1 cellular context compared by ENCODE assay signal in genomic region chr10:131897297-131897899, GRCh38.
TF ChIP-seq lines count a peak whose summit lies in the region.

No MANE protein-coding gene starts in this region.

TF ChIP-seq in K562, 482 proteins besides CTCF, POLR2A, EP300 and RAD21 (continued from another document and continues in another):
- TF ChIP-seq RBM25 (IDR thresholded peaks at IDR 0.05; ENCODE audit: low read depth, low read length, severe bottlenecking): no peak
- TF ChIP-seq ASH1L (IDR thresholded peaks at IDR 0.05; ENCODE audit: borderline replicate concordance, low read depth, partially characterized antibody): no peak
- TF ChIP-seq ID3 (CRISPR knock-in tag; IDR thresholded peaks at IDR 0.05): no peak
- peak; percentile 86 for TF ChIP-seq ID3 (tag; IDR thresholded peaks at IDR 0.05)
- TF ChIP-seq, protein P1, sequence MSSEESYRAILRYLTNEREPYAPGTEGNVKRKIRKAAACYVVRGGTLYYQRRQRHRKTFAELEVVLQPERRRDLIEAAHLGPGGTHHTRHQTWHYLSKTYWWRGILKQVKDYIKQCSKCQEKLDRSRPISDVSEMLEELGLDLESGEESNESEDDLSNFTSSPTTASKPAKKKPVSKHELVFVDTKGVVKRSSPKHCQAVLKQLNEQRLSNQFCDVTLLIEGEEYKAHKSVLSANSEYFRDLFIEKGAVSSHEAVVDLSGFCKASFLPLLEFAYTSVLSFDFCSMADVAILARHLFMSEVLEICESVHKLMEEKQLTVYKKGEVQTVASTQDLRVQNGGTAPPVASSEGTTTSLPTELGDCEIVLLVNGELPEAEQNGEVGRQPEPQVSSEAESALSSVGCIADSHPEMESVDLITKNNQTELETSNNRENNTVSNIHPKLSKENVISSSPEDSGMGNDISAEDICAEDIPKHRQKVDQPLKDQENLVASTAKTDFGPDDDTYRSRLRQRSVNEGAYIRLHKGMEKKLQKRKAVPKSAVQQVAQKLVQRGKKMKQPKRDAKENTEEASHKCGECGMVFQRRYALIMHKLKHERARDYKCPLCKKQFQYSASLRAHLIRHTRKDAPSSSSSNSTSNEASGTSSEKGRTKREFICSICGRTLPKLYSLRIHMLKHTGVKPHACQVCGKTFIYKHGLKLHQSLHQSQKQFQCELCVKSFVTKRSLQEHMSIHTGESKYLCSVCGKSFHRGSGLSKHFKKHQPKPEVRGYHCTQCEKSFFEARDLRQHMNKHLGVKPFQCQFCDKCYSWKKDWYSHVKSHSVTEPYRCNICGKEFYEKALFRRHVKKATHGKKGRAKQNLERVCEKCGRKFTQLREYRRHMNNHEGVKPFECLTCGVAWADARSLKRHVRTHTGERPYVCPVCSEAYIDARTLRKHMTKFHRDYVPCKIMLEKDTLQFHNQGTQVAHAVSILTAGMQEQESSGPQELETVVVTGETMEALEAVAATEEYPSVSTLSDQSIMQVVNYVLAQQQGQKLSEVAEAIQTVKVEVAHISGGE (CRISPR knock-in tag; IDR thresholded peaks at IDR 0.05): no peak; a peak in 1 of 6 replicates
- TF ChIP-seq ZNF589 (CRISPR knock-in tag; IDR thresholded peaks at IDR 0.05; ENCODE audit: low read depth): no peak
- no peak for TF ChIP-seq SAFB (IDR thresholded peaks at IDR 0.05; ENCODE audit: borderline replicate concordance, low read depth, low read length)
- no peak for TF ChIP-seq SAP30 (IDR thresholded peaks at IDR 0.05; ENCODE audit: borderline replicate concordance, insufficient read depth, low read depth, low read length, poor library complexity, severe bottlenecking)
- peak; percentile 80; the same call in 1 of the 2 replicates for TF ChIP-seq NFRKB (IDR thresholded peaks at IDR 0.05; ENCODE audit: low read depth)
- TF ChIP-seq MYBL2 (IDR thresholded peaks at IDR 0.05; ENCODE audit: low read depth): no peak; the same call in 1 of the 2 replicates
- TF ChIP-seq MYBL2 (CRISPR knock-in tag; IDR thresholded peaks at IDR 0.05; ENCODE audit: borderline replicate concordance): no peak
- no peak for TF ChIP-seq ZNF174 (CRISPR knock-in tag; IDR thresholded peaks at IDR 0.05)
- TF ChIP-seq NONO (IDR thresholded peaks at IDR 0.05; ENCODE audit: low read depth in 2 of 2, low read length in 1 of 2): no peak
- 0 out of 2 replicates have a peak, but pooled peaks have one; percentile 15 for TF ChIP-seq ZNF41 (CRISPR knock-in tag; conservative IDR thresholded peaks at IDR 0.05)
- no peak for TF ChIP-seq MECOM (CRISPR knock-in tag; IDR thresholded peaks at IDR 0.05)
- 0 out of 2 replicates have a peak, but pooled peaks have one; percentile 50 for TF ChIP-seq ETV1 (tag; conservative IDR thresholded peaks at IDR 0.05; ENCODE audit: low read depth)
- TF ChIP-seq C11orf30 (IDR thresholded peaks at IDR 0.05; ENCODE audit: low read depth): no peak
- TF ChIP-seq HMG20B (CRISPR knock-in tag; IDR thresholded peaks at IDR 0.05): no peak
- TF ChIP-seq MTA2 (IDR thresholded peaks at IDR 0.05; ENCODE audit: low read depth): no peak
- 0 out of 2 replicates have a peak, but pooled peaks have one; percentile 22 for TF ChIP-seq MBD2 (IDR thresholded peaks at IDR 0.05; ENCODE audit: borderline replicate concordance, low read depth)
- TF ChIP-seq RBM14 (IDR thresholded peaks at IDR 0.05; ENCODE audit: borderline replicate concordance, insufficient read depth, low read depth, low read length): no peak
- TF ChIP-seq, protein P2, sequence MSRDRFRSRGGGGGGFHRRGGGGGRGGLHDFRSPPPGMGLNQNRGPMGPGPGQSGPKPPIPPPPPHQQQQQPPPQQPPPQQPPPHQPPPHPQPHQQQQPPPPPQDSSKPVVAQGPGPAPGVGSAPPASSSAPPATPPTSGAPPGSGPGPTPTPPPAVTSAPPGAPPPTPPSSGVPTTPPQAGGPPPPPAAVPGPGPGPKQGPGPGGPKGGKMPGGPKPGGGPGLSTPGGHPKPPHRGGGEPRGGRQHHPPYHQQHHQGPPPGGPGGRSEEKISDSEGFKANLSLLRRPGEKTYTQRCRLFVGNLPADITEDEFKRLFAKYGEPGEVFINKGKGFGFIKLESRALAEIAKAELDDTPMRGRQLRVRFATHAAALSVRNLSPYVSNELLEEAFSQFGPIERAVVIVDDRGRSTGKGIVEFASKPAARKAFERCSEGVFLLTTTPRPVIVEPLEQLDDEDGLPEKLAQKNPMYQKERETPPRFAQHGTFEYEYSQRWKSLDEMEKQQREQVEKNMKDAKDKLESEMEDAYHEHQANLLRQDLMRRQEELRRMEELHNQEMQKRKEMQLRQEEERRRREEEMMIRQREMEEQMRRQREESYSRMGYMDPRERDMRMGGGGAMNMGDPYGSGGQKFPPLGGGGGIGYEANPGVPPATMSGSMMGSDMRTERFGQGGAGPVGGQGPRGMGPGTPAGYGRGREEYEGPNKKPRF (IDR thresholded peaks at IDR 0.05; ENCODE audit: low read depth, low read length): no peak
- TF ChIP-seq MIER1 (IDR thresholded peaks at IDR 0.05; ENCODE audit: low read depth): no peak
- TF ChIP-seq DIDO1 (tag; IDR thresholded peaks at IDR 0.05; ENCODE audit: low read depth): no peak
- no peak for TF ChIP-seq NUFIP1 (IDR thresholded peaks at IDR 0.05; ENCODE audit: partially characterized antibody)
- peak; percentile 16; the same call in 1 of the 2 replicates for TF ChIP-seq FOXM1 (IDR thresholded peaks at IDR 0.05; ENCODE audit: low read depth)
- TF ChIP-seq FOXM1 (CRISPR knock-in tag; IDR thresholded peaks at IDR 0.05; ENCODE audit: low read depth): no peak
- TF ChIP-seq ZNF23 (CRISPR knock-in tag; IDR thresholded peaks at IDR 0.05): no peak
- no peak for TF ChIP-seq NELFE (IDR thresholded peaks at IDR 0.05; ENCODE audit: insufficient read depth, insufficient read length)
- no peak for TF ChIP-seq ELK3 (CRISPR knock-in tag; IDR thresholded peaks at IDR 0.05)
- TF ChIP-seq HDAC8 (tag; IDR thresholded peaks at IDR 0.05): no peak
- TF ChIP-seq CLOCK (CRISPR knock-in tag; IDR thresholded peaks at IDR 0.05; ENCODE audit: borderline replicate concordance): no peak
- TF ChIP-seq ZNF707 (CRISPR knock-in tag; conservative IDR thresholded peaks at IDR 0.05): no peak
- no peak for TF ChIP-seq THAP7 (CRISPR knock-in tag; IDR thresholded peaks at IDR 0.05)
- no peak for TF ChIP-seq ARHGAP35 (IDR thresholded peaks at IDR 0.05; ENCODE audit: partially characterized antibody)
- TF ChIP-seq NR2C2 (CRISPR knock-in tag; IDR thresholded peaks at IDR 0.05): no peak
- peak; percentile 70; the same call in 1 of the 2 replicates for TF ChIP-seq NR2C2 (tag; IDR thresholded peaks at IDR 0.05)
- TF ChIP-seq CHCHD3 (CRISPR knock-in tag; IDR thresholded peaks at IDR 0.05): no peak
- TF ChIP-seq, protein P3, sequence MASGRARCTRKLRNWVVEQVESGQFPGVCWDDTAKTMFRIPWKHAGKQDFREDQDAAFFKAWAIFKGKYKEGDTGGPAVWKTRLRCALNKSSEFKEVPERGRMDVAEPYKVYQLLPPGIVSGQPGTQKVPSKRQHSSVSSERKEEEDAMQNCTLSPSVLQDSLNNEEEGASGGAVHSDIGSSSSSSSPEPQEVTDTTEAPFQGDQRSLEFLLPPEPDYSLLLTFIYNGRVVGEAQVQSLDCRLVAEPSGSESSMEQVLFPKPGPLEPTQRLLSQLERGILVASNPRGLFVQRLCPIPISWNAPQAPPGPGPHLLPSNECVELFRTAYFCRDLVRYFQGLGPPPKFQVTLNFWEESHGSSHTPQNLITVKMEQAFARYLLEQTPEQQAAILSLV (tag; IDR thresholded peaks at IDR 0.05): peak; percentile 14; the same call in 1 of the 2 replicates
- TF ChIP-seq ZKSCAN8 (CRISPR knock-in tag; IDR thresholded peaks at IDR 0.05): peak; percentile 16; the same call in 1 of the 2 replicates
- no peak for TF ChIP-seq ZNF644 (tag; IDR thresholded peaks at IDR 0.05; ENCODE audit: low read depth)
- no peak for TF ChIP-seq WHSC1 (IDR thresholded peaks at IDR 0.05; ENCODE audit: low read length)
- no peak for TF ChIP-seq CBX1 (IDR thresholded peaks at IDR 0.05; ENCODE audit: low read depth)
- no peak for TF ChIP-seq NR4A1 (CRISPR knock-in tag; IDR thresholded peaks at IDR 0.05)
- peak; percentile 16; the same call in 1 of the 2 replicates for TF ChIP-seq NR4A1 (tag; IDR thresholded peaks at IDR 0.05)
- TF ChIP-seq, protein P4, sequence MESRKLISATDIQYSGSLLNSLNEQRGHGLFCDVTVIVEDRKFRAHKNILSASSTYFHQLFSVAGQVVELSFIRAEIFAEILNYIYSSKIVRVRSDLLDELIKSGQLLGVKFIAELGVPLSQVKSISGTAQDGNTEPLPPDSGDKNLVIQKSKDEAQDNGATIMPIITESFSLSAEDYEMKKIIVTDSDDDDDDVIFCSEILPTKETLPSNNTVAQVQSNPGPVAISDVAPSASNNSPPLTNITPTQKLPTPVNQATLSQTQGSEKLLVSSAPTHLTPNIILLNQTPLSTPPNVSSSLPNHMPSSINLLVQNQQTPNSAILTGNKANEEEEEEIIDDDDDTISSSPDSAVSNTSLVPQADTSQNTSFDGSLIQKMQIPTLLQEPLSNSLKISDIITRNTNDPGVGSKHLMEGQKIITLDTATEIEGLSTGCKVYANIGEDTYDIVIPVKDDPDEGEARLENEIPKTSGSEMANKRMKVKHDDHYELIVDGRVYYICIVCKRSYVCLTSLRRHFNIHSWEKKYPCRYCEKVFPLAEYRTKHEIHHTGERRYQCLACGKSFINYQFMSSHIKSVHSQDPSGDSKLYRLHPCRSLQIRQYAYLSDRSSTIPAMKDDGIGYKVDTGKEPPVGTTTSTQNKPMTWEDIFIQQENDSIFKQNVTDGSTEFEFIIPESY (CRISPR knock-in tag; IDR thresholded peaks at IDR 0.05): no peak
- no peak for TF ChIP-seq CHD4 (IDR thresholded peaks at IDR 0.05; ENCODE audit: insufficient read depth, insufficient replicate concordance, low read depth, low read length, poor library complexity, severe bottlenecking)
- TF ChIP-seq FOXP1 (CRISPR knock-in tag; IDR thresholded peaks at IDR 0.05): no peak
- TF ChIP-seq, protein P5, sequence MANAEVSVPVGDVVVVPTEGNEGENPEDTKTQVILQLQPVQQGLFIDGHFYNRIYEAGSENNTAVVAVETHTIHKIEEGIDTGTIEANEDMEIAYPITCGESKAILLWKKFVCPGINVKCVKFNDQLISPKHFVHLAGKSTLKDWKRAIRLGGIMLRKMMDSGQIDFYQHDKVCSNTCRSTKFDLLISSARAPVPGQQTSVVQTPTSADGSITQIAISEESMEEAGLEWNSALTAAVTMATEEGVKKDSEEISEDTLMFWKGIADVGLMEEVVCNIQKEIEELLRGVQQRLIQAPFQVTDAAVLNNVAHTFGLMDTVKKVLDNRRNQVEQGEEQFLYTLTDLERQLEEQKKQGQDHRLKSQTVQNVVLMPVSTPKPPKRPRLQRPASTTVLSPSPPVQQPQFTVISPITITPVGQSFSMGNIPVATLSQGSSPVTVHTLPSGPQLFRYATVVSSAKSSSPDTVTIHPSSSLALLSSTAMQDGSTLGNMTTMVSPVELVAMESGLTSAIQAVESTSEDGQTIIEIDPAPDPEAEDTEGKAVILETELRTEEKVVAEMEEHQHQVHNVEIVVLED (CRISPR knock-in tag; IDR thresholded peaks at IDR 0.05): no peak
- TF ChIP-seq CBFB (CRISPR knock-in tag; IDR thresholded peaks at IDR 0.05): no peak; the same call in 1 of the 2 replicates
- TF ChIP-seq MEF2A (IDR thresholded peaks at IDR 0.05; ENCODE audit: control insufficient read depth, low read depth, low read length): no peak
- TF ChIP-seq MAFK (IDR thresholded peaks at IDR 0.05; ENCODE audit: low read length): 0 out of 2 replicates have a peak, but pooled peaks have one; percentile 7
- peak; percentile 89 for TF ChIP-seq NCOA1 (IDR thresholded peaks at IDR 0.05; ENCODE audit: low read depth)
- 0 out of 2 replicates have a peak, but pooled peaks have one; percentile 30 for TF ChIP-seq NFXL1 (CRISPR knock-in tag; IDR thresholded peaks at IDR 0.05)
- TF ChIP-seq DACH1 (IDR thresholded peaks at IDR 0.05; ENCODE audit: partially characterized antibody): no peak
